16 cellular contexts compared by ENCODE assay signal in genomic region chr16:53809088-53809951, GRCh38.
DNase-seq lines count a peak whose midpoint lies in the region; ATAC-seq, FAIRE-seq and TF ChIP-seq lines count a peak whose summit lies in the region.
"Had no signal": no experiment of that assay in that cellular context is flagged by ENCODE, and none has a peak within 500 bp of the region (broad histone marks: within the 10 kb centered on the region; RNA-seq: fewer than 3 reads in every experiment).

No MANE protein-coding gene starts in this region.

- no peaks in the 10 kb centered on the region; the same call in 1 of the 2 replicates for H3K9me2 ChIP-seq in GM23248 (ENCODE audit: insufficient read depth)

- no peak overlapping the region for H2AFZ ChIP-seq in GM23248

- no peak for ATAC-seq in GM21423 (IDR thresholded peaks at IDR 0.05; ENCODE audit: unreplicated experiment)
- no peak for ATAC-seq in pancreas
- ATAC-seq: left cardiac atrium had no signal

- in situ Hi-C loops in GM23248 (cut with MboI) (no loop called here), ACHN (cut with HindIII; ENCODE audit: low pct_ligation_motif_present, low pct_unique_long_range_greater_than_20kb, low sequenced_read_pairs) (no loop called here)

- 39 to 41% methylated on average over 8 of the region's 8 CpGs for whole genome bisulfite sequencing in GM23248 (ENCODE audit: low coverage in 1 of 2, low lambda C conversion rate in 2 of 2, missing lambda C conversion rate in 2 of 2), 2 experiments
- 83 to 86% methylated on average over 8 of the region's 8 CpGs for WGBS in pancreas, 2 donors

- peaks cover 68% of the 10 kb centered on the region for H3K79me2 ChIP-seq in GM23248 (ENCODE audit: insufficient read depth)

- H3K4me1 ChIP-seq in GM23248 (ENCODE audit: insufficient read depth): peaks cover 21% of the 10 kb centered on the region
- peaks cover 24% of the 10 kb centered on the region for H3K4me1 ChIP-seq in skeletal muscle satellite cell (ENCODE audit: control insufficient read depth, insufficient read depth, low read length)
- H3K4me1 ChIP-seq in pancreas: peaks cover 0 to 3% (median 0%) of the 10 kb centered on the region in 3 donors

- H3K27ac ChIP-seq in GM23248 (peak overlapping the region; percentile 62), SK-N-MC (0 out of 2 replicates have a peak overlapping the region, but pooled peaks have one; percentile 31), pancreas (no peak overlapping the region)

- no peak for FAIRE-seq in pancreas (lab: Jason Lieb, UNC)

- DNase-seq in GM23248 (peak; percentile 82), SK-N-MC (ENCODE audit: low read depth, low spot score) (peak; percentile 37), fibroblast of peridontal ligament (ENCODE audit: extremely low read depth) (peak; percentile 94), ACHN (no peak), pancreas (no peak)
- DNase-seq: activated naive CD4-positive, alpha-beta T cell treated with anti-CD3 and anti-CD28 coated beads, Interleukin-2, amount 10 ng/mL, durations not matched to agents 7 days and 5 days; DMS 273 treated with DMSO at 0.1 percent for 48 hours; glutamatergic neuron; GOT3; left cardiac atrium; NCI-H1048; NCI-H524 treated with DMSO at 0.1 percent for 48 hours; stimulated activated CD4-positive, alpha-beta T cell treated with anti-CD3 and anti-CD28 coated beads, Interleukin-12 subunit alpha, Interleukin-12 subunit beta, amount 100 ng/mL, for 4 hours had no signal

- H3K27me3 ChIP-seq in GM23248 (replicated peaks; ENCODE audit: insufficient read depth) (no peaks in the 10 kb centered on the region), skeletal muscle satellite cell (ENCODE audit: control insufficient read depth, insufficient read depth, low read length) (no peaks in the 10 kb centered on the region), pancreas (no peaks in the 10 kb centered on the region)
- H3K27me3 ChIP-seq: thyroid gland had no signal

- peaks cover 14% of the 10 kb centered on the region for H3F3A ChIP-seq in GM23248 (ENCODE audit: insufficient read depth)

- H3K9ac ChIP-seq in GM23248 (no peak overlapping the region), SK-N-MC (ENCODE audit: insufficient read length) (no peak overlapping the region), skeletal muscle satellite cell (ENCODE audit: low read depth, low read length) (peak overlapping the region; percentile 50)

- intact Hi-C loops in pancreas (cut with DNase I): no loop called here

- no peaks in the 10 kb centered on the region for H4K20me1 ChIP-seq in GM23248 (ENCODE audit: insufficient read depth)

- TF ChIP-seq CTCF in pancreas (IDR thresholded peaks at IDR 0.05): no peak

- H3K9me3 ChIP-seq in GM23248 (ENCODE audit: low read depth) (no peaks in the 10 kb centered on the region), SK-N-MC (ENCODE audit: low read depth, low read length) (no peaks in the 10 kb centered on the region), skeletal muscle satellite cell (replicated peaks; ENCODE audit: low read length) (no peaks in the 10 kb centered on the region), pancreas (no peaks in the 10 kb centered on the region)
- H3K9me3 ChIP-seq: thyroid gland had no signal

- H3K36me3 ChIP-seq in GM23248 (ENCODE audit: low read depth) (peaks cover 9% of the 10 kb centered on the region; the same call in 1 of the 2 replicates), SK-N-MC (ENCODE audit: insufficient read depth, low read length) (no peaks in the 10 kb centered on the region), skeletal muscle satellite cell (ENCODE audit: insufficient read depth, low read length) (peaks cover 12% of the 10 kb centered on the region), pancreas (no peaks in the 10 kb centered on the region)

- H3K4me3 ChIP-seq in GM23248: peak overlapping the region; percentile 26; the same call in 1 of the 2 replicates
- H3K4me3 ChIP-seq in SK-N-MC: peak overlapping the region; percentile 52
- H3K4me3 ChIP-seq in skeletal muscle satellite cell (ENCODE audit: low read length): no peak overlapping the region
- no peak overlapping the region for H3K4me3 ChIP-seq in pancreas
- H3K4me3 ChIP-seq: thyroid gland had no signal

- peak overlapping the region; percentile 73 for H3K4me2 ChIP-seq in GM23248 (ENCODE audit: unreplicated experiment)
- H3K4me2 ChIP-seq in skeletal muscle satellite cell (ENCODE audit: low read length): peak overlapping the region; percentile 59

Comparison
In these comparisons a context has a peak if more than half of its experiments do, and no peak if none do; other contexts are left out.
1. DNase-seq: peak in GM23248 (single experiment), SK-N-MC (single experiment) and fibroblast of peridontal ligament (single experiment); none in ACHN (single experiment) and pancreas (0 of 6).
2. H3K27ac ChIP-seq: peak in GM23248 (single experiment) and SK-N-MC (single experiment); none in pancreas (0 of 4).
3. H3K4me3 ChIP-seq: peak in GM23248 (single experiment) and SK-N-MC (single experiment); none in skeletal muscle satellite cell (single experiment) and pancreas (0 of 4).